ENCODE assay signal across 23 cellular contexts in the genomic region with DNA sequence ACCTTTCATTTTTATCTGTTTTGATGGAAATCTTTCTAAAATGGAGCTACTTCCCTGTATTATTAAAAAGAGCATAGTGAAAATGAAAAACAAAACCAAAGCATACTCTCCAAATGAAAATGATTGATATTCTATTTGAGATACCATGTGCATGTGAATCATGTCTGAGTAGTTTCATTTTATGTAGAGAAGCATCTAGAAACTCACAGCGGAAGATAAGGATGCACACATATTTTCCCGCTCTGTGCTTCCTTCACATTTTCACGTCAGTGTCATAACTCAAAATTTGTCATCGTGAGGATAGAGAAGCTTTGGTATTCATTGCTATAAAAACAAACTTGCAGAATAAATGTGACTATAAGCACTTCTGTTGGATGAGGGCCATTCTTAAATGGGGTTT.
"Had no signal": no experiment of that assay in that cellular context is flagged by ENCODE, and none has a peak within 500 bp of the region (broad histone marks: within the 10 kb centered on the region; RNA-seq: fewer than 3 reads in every experiment).

No MANE protein-coding gene starts in this region.

- H3K36me3 Mint-ChIP-seq: activated naive CD4-positive, alpha-beta T cell treated with anti-CD3 and anti-CD28 coated beads, Interleukin-2, amount 50 U/mL, for 72 hours had no signal

- H3K36me3 ChIP-seq: brain microvascular endothelial cell, cardiac muscle cell, SJSA1 had no signal

- H3K9me3 Mint-ChIP-seq: activated naive CD4-positive, alpha-beta T cell treated with anti-CD3 and anti-CD28 coated beads, Interleukin-2, amount 50 U/mL, for 72 hours; activated naive CD8-positive, alpha-beta T cell treated with anti-CD3 and anti-CD28 coated beads, Interleukin-2, amount 50 U/mL, for 24 hours had no signal

- H3K4me2 ChIP-seq: KMS-11 had no signal

- H3K27me3 Mint-ChIP-seq: activated naive CD8-positive, alpha-beta T cell treated with anti-CD3 and anti-CD28 coated beads, Interleukin-2, amount 50 U/mL, for 24 hours had no signal

- H3K27me3 ChIP-seq: brain microvascular endothelial cell, cardiac muscle cell, SJSA1 had no signal

- H3K9ac ChIP-seq: KMS-11 had no signal

- H3K4me3 ChIP-seq: cardiac muscle cell, SJSA1 had no signal

- H3K4me1 ChIP-seq: SJSA1 had no signal

- H3K27ac ChIP-seq: brain microvascular endothelial cell, cardiac muscle cell, KMS-11, SJSA1 had no signal

- ATAC-seq: activated naive CD8-positive, alpha-beta T cell treated with anti-CD3 and anti-CD28 coated beads, Interleukin-2, amount 50 U/mL, for 24 hours; Panc1; Right ventricle myocardium inferior; SK-N-SH treated with all-trans-retinoic acid at 6 μM for 48 hours had no signal

- H3K27ac Mint-ChIP-seq: activated naive CD8-positive, alpha-beta T cell treated with anti-CD3 and anti-CD28 coated beads, Interleukin-2, amount 50 U/mL, for 24 hours had no signal

- DNase-seq: activated CD4-positive, alpha-beta T cell treated with anti-CD3 and anti-CD28 coated beads for 48 hours; activated CD4-positive, alpha-beta T cell treated with anti-CD3 and anti-CD28 coated beads, Interleukin-2, amount 50 U/mL, for 48 hours; activated naive CD8-positive, alpha-beta T cell treated with anti-CD3 and anti-CD28 coated beads, Interleukin-2, amount 50 U/mL, for 24 hours; amygdala; brain microvascular endothelial cell; NCI-H1092; NCI-H1417; NCI-H1930; NCI-H2171 treated with DMSO at 0.1 percent for 48 hours; NCI-H226; NCI-H526 treated with DMSO at 0.1 percent for 48 hours; NCI-H82; NK-92 treated with Interleukin-12 subunit alpha and Interleukin-12 subunit beta, amount 100 ng/mL, for 24 hours; OCI-M1; RPMI8226; SW 1271 had no signal

- H3K4me3 Mint-ChIP-seq: activated naive CD8-positive, alpha-beta T cell treated with anti-CD3 and anti-CD28 coated beads, Interleukin-2, amount 50 U/mL, for 24 hours had no signal

- H3K9me3 ChIP-seq: SJSA1 had no signal
